1 cellular context compared by ENCODE assay signal in the genomic region with DNA sequence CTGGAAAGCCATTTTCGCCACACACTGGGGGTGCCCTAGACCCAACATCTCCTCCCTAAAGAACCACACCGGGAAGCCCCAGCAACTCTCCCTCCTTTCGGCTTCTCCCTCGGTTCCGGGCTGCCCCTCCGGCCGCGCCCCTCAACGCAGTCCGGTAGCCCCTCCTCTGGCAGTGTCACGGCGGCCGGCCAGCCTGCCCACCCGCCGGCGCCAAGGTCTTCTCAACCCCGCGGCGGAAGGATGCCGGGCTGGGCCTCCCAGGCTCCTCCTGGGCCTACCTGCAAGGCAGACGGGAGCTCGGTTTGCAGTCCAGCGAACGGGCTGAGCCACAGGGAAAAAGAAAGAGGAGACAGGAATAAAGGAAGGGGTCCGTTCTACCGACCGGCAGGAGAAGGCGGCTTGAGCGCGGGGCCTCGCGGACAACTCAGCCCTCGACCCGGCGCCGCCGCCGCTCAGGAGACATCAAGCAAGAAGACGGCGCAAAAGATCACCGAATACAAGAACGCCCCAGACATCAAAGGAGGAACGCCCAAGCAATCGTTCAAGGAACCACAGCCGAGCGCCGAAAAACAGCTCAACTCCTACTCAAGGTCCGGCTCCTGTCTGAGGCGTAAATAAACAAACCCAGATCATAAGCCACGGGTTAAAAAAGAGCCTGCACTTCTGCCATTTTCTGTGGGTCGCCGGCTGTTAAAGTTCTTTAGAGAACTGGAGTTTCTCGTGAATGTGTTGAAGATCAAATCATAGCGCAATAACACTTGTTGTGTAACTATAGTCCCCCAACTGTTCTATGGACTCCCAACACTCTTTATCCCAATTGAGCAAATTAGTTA.
TF ChIP-seq lines count a peak whose summit lies in the region.

A gene with protein sequence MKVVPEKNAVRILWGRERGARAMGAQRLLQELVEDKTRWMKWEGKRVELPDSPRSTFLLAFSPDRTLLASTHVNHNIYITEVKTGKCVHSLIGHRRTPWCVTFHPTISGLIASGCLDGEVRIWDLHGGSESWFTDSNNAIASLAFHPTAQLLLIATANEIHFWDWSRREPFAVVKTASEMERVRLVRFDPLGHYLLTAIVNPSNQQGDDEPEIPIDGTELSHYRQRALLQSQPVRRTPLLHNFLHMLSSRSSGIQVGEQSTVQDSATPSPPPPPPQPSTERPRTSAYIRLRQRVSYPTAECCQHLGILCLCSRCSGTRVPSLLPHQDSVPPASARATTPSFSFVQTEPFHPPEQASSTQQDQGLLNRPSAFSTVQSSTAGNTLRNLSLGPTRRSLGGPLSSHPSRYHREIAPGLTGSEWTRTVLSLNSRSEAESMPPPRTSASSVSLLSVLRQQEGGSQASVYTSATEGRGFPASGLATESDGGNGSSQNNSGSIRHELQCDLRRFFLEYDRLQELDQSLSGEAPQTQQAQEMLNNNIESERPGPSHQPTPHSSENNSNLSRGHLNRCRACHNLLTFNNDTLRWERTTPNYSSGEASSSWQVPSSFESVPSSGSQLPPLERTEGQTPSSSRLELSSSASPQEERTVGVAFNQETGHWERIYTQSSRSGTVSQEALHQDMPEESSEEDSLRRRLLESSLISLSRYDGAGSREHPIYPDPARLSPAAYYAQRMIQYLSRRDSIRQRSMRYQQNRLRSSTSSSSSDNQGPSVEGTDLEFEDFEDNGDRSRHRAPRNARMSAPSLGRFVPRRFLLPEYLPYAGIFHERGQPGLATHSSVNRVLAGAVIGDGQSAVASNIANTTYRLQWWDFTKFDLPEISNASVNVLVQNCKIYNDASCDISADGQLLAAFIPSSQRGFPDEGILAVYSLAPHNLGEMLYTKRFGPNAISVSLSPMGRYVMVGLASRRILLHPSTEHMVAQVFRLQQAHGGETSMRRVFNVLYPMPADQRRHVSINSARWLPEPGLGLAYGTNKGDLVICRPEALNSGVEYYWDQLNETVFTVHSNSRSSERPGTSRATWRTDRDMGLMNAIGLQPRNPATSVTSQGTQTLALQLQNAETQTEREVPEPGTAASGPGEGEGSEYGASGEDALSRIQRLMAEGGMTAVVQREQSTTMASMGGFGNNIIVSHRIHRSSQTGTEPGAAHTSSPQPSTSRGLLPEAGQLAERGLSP (N-terminal part only) (minus strand): TSS at position 474 of the 833 bp plus-strand sequence. CDS start 45,643 bp downstream, outside the sequence.

TF ChIP-seq in GM12878, 131 proteins besides CTCF, POLR2A, EP300 and RAD21 (continued from another document and continues in another):
- TF ChIP-seq NFYA (IDR thresholded peaks at IDR 0.05; ENCODE audit: borderline replicate concordance, low read depth, low read length) (no peak), EZH2 (IDR thresholded peaks at IDR 0.05; ENCODE audit: borderline replicate concordance, control insufficient read depth, low read depth, low read length) (no peak), NR2C2 (IDR thresholded peaks at IDR 0.05; ENCODE audit: borderline replicate concordance, control insufficient read depth, insufficient read length, low read depth) (peak; percentile 99), JUNB (IDR thresholded peaks at IDR 0.05) (no peak), JUND (IDR thresholded peaks at IDR 0.05; ENCODE audit: low read depth, low read length) (no peak), MXI1 (IDR thresholded peaks at IDR 0.05; ENCODE audit: low read depth, low read length) (peak; percentile 93), ZNF384 (IDR thresholded peaks at IDR 0.05; ENCODE audit: borderline replicate concordance, low read depth, low read length) (peak; percentile 18; the same call in 1 of the 2 replicates), SMARCA5 (IDR thresholded peaks at IDR 0.05) (peak; percentile 70; the same call in 1 of the 2 replicates), CBX3 (IDR thresholded peaks at IDR 0.05; ENCODE audit: borderline replicate concordance, low read depth) (no peak), PAX8 (IDR thresholded peaks at IDR 0.05) (peak; percentile 86; the same call in 1 of the 2 replicates), MEF2A (IDR thresholded peaks at IDR 0.05; ENCODE audit: insufficient read depth, low read depth, low read length) (0 out of 2 replicates have a peak, but pooled peaks have one; percentile 14), POLR2AphosphoS5 (IDR thresholded peaks at IDR 0.05; ENCODE audit: low read length) (peak; percentile 82), LARP7 (IDR thresholded peaks at IDR 0.05) (peak; percentile 51; the same call in 1 of the 2 replicates), ZSCAN29 (IDR thresholded peaks at IDR 0.05) (no peak), FOXK2 (IDR thresholded peaks at IDR 0.05) (peak; percentile 91), ZZZ3 (IDR thresholded peaks at IDR 0.05; ENCODE audit: control insufficient read depth, insufficient read length, low read depth) (no peak), MYB (IDR thresholded peaks at IDR 0.05; ENCODE audit: borderline replicate concordance, low read depth, low read length) (peak; percentile 63; the same call in 1 of the 2 replicates), TCF3 (IDR thresholded peaks at IDR 0.05; ENCODE audit: borderline replicate concordance, insufficient read depth, low read depth, low read length) (no peak), ATF7 (IDR thresholded peaks at IDR 0.05; ENCODE audit: low read depth) (no peak; the same call in 1 of the 2 replicates), TAF1 (IDR thresholded peaks at IDR 0.05; ENCODE audit: borderline replicate concordance, low read depth, low read length) (peak; percentile 90), SREBF2 (IDR thresholded peaks at IDR 0.05; ENCODE audit: low read length) (no peak), PML (IDR thresholded peaks at IDR 0.05; ENCODE audit: low read length) (peak; percentile 48; the same call in 1 of the 2 replicates), TCF7 (IDR thresholded peaks at IDR 0.05; ENCODE audit: borderline replicate concordance) (peak; percentile 78), CHD2 (IDR thresholded peaks at IDR 0.05; ENCODE audit: borderline replicate concordance, low read depth, low read length) (no peak)
- TF ChIP-seq, protein P1, sequence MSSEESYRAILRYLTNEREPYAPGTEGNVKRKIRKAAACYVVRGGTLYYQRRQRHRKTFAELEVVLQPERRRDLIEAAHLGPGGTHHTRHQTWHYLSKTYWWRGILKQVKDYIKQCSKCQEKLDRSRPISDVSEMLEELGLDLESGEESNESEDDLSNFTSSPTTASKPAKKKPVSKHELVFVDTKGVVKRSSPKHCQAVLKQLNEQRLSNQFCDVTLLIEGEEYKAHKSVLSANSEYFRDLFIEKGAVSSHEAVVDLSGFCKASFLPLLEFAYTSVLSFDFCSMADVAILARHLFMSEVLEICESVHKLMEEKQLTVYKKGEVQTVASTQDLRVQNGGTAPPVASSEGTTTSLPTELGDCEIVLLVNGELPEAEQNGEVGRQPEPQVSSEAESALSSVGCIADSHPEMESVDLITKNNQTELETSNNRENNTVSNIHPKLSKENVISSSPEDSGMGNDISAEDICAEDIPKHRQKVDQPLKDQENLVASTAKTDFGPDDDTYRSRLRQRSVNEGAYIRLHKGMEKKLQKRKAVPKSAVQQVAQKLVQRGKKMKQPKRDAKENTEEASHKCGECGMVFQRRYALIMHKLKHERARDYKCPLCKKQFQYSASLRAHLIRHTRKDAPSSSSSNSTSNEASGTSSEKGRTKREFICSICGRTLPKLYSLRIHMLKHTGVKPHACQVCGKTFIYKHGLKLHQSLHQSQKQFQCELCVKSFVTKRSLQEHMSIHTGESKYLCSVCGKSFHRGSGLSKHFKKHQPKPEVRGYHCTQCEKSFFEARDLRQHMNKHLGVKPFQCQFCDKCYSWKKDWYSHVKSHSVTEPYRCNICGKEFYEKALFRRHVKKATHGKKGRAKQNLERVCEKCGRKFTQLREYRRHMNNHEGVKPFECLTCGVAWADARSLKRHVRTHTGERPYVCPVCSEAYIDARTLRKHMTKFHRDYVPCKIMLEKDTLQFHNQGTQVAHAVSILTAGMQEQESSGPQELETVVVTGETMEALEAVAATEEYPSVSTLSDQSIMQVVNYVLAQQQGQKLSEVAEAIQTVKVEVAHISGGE (CRISPR knock-in tag; IDR thresholded peaks at IDR 0.05): no peak
- TF ChIP-seq, protein P2, sequence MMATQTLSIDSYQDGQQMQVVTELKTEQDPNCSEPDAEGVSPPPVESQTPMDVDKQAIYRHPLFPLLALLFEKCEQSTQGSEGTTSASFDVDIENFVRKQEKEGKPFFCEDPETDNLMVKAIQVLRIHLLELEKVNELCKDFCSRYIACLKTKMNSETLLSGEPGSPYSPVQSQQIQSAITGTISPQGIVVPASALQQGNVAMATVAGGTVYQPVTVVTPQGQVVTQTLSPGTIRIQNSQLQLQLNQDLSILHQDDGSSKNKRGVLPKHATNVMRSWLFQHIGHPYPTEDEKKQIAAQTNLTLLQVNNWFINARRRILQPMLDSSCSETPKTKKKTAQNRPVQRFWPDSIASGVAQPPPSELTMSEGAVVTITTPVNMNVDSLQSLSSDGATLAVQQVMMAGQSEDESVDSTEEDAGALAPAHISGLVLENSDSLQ (IDR thresholded peaks at IDR 0.05): peak; percentile 42
- TF ChIP-seq, protein P3, sequence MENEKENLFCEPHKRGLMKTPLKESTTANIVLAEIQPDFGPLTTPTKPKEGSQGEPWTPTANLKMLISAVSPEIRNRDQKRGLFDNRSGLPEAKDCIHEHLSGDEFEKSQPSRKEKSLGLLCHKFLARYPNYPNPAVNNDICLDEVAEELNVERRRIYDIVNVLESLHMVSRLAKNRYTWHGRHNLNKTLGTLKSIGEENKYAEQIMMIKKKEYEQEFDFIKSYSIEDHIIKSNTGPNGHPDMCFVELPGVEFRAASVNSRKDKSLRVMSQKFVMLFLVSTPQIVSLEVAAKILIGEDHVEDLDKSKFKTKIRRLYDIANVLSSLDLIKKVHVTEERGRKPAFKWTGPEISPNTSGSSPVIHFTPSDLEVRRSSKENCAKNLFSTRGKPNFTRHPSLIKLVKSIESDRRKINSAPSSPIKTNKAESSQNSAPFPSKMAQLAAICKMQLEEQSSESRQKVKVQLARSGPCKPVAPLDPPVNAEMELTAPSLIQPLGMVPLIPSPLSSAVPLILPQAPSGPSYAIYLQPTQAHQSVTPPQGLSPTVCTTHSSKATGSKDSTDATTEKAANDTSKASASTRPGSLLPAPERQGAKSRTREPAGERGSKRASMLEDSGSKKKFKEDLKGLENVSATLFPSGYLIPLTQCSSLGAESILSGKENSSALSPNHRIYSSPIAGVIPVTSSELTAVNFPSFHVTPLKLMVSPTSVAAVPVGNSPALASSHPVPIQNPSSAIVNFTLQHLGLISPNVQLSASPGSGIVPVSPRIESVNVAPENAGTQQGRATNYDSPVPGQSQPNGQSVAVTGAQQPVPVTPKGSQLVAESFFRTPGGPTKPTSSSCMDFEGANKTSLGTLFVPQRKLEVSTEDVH (IDR thresholded peaks at IDR 0.05; ENCODE audit: low read depth, partially characterized antibody): peak; percentile 32
- TF ChIP-seq, protein P4, sequence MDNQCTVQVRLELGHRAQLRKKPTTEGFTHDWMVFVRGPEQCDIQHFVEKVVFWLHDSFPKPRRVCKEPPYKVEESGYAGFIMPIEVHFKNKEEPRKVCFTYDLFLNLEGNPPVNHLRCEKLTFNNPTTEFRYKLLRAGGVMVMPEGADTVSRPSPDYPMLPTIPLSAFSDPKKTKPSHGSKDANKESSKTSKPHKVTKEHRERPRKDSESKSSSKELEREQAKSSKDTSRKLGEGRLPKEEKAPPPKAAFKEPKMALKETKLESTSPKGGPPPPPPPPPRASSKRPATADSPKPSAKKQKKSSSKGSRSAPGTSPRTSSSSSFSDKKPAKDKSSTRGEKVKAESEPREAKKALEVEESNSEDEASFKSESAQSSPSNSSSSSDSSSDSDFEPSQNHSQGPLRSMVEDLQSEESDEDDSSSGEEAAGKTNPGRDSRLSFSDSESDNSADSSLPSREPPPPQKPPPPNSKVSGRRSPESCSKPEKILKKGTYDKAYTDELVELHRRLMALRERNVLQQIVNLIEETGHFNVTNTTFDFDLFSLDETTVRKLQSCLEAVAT (IDR thresholded peaks at IDR 0.05): peak; percentile 100
- TF ChIP-seq, protein P5, sequence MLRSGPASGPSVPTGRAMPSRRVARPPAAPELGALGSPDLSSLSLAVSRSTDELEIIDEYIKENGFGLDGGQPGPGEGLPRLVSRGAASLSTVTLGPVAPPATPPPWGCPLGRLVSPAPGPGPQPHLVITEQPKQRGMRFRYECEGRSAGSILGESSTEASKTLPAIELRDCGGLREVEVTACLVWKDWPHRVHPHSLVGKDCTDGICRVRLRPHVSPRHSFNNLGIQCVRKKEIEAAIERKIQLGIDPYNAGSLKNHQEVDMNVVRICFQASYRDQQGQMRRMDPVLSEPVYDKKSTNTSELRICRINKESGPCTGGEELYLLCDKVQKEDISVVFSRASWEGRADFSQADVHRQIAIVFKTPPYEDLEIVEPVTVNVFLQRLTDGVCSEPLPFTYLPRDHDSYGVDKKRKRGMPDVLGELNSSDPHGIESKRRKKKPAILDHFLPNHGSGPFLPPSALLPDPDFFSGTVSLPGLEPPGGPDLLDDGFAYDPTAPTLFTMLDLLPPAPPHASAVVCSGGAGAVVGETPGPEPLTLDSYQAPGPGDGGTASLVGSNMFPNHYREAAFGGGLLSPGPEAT (IDR thresholded peaks at IDR 0.05; ENCODE audit: low read depth): peak; percentile 98
- TF ChIP-seq, protein P6, sequence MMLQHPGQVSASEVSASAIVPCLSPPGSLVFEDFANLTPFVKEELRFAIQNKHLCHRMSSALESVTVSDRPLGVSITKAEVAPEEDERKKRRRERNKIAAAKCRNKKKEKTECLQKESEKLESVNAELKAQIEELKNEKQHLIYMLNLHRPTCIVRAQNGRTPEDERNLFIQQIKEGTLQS (IDR thresholded peaks at IDR 0.05; ENCODE audit: borderline replicate concordance, extremely low read depth, low read depth, low read length): no peak
- TF ChIP-seq, protein P7, sequence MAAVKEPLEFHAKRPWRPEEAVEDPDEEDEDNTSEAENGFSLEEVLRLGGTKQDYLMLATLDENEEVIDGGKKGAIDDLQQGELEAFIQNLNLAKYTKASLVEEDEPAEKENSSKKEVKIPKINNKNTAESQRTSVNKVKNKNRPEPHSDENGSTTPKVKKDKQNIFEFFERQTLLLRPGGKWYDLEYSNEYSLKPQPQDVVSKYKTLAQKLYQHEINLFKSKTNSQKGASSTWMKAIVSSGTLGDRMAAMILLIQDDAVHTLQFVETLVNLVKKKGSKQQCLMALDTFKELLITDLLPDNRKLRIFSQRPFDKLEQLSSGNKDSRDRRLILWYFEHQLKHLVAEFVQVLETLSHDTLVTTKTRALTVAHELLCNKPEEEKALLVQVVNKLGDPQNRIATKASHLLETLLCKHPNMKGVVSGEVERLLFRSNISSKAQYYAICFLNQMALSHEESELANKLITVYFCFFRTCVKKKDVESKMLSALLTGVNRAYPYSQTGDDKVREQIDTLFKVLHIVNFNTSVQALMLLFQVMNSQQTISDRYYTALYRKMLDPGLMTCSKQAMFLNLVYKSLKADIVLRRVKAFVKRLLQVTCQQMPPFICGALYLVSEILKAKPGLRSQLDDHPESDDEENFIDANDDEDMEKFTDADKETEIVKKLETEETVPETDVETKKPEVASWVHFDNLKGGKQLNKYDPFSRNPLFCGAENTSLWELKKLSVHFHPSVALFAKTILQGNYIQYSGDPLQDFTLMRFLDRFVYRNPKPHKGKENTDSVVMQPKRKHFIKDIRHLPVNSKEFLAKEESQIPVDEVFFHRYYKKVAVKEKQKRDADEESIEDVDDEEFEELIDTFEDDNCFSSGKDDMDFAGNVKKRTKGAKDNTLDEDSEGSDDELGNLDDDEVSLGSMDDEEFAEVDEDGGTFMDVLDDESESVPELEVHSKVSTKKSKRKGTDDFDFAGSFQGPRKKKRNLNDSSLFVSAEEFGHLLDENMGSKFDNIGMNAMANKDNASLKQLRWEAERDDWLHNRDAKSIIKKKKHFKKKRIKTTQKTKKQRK (IDR thresholded peaks at IDR 0.05; ENCODE audit: low read depth, low read length): peak; percentile 78
- TF ChIP-seq, protein P8, sequence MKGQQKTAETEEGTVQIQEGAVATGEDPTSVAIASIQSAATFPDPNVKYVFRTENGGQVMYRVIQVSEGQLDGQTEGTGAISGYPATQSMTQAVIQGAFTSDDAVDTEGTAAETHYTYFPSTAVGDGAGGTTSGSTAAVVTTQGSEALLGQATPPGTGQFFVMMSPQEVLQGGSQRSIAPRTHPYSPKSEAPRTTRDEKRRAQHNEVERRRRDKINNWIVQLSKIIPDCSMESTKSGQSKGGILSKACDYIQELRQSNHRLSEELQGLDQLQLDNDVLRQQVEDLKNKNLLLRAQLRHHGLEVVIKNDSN (IDR thresholded peaks at IDR 0.05; ENCODE audit: borderline replicate concordance, extremely low read length, insufficient read depth, low read depth, low read length): no peak
